23 cellular contexts compared by ENCODE assay signal in genomic region chr2:126719191-126720030, GRCh38.
DNase-seq lines count a peak whose midpoint lies in the region; ATAC-seq and TF ChIP-seq lines count a peak whose summit lies in the region.
"Had no signal": no experiment of that assay in that cellular context is flagged by ENCODE, and none has a peak within 500 bp of the region (broad histone marks: within the 10 kb centered on the region; RNA-seq: fewer than 3 reads in every experiment).

No MANE protein-coding gene starts in this region.

- peaks cover 15% of the 10 kb centered on the region for H3K4me1 Mint-ChIP-seq in neural crest cell
- H3K4me1 Mint-ChIP-seq: activated CD4-positive, alpha-beta T cell treated with anti-CD3 and anti-CD28 coated beads, Interleukin-2, amount 10 ng/mL, durations not matched to agents 7 days and 5 days; activated naive CD8-positive, alpha-beta T cell treated with anti-CD3 and anti-CD28 coated beads for 36 hours had no signal

- peak overlapping the region; percentile 36 for H3K27ac Mint-ChIP-seq in neural crest cell (ENCODE audit: unreplicated experiment)
- H3K27ac Mint-ChIP-seq: activated CD4-positive, alpha-beta T cell treated with anti-CD3 and anti-CD28 coated beads, Interleukin-2, amount 10 ng/mL, durations not matched to agents 7 days and 5 days; activated naive CD8-positive, alpha-beta T cell treated with anti-CD3 and anti-CD28 coated beads for 36 hours; activated T-helper 2 cell treated with anti-CD3 and anti-CD28 coated beads, Interferon-gamma antibody, Interleukin-2, Interleukin-4, amounts not matched to agents 10 μg/mL and 5 μg/mL and 100 μg/mL, durations not matched to agents 14 hours and 24 hours and 36 hours; HFFc6; T-helper 2 cell treated with Interferon-gamma antibody and Interleukin-4, amounts not matched to agents 5 μg/mL and 100 μg/mL, for 36 hours had no signal

- H3K9me3 Mint-ChIP-seq in neural crest cell: peaks cover 3% of the 10 kb centered on the region
- H3K9me3 Mint-ChIP-seq: HFFc6; T-helper 2 cell treated with Interferon-gamma antibody and Interleukin-4, amounts not matched to agents 5 μg/mL and 100 μg/mL, for 36 hours had no signal

- ATAC-seq in Right ventricle myocardium inferior: peak; percentile 62
- ATAC-seq: stimulated activated naive CD8-positive, alpha-beta T cell treated with anti-CD3 and anti-CD28 coated beads, Interleukin-15, Interleukin-2, amounts not matched to agents 100 U/mL and 50 U/mL, for 24 hours had no signal

- H3K36me3 Mint-ChIP-seq in neural crest cell (ENCODE audit: low read depth): no peaks in the 10 kb centered on the region
- H3K36me3 Mint-ChIP-seq: activated naive CD8-positive, alpha-beta T cell treated with anti-CD3 and anti-CD28 coated beads for 36 hours had no signal

- H3K27ac ChIP-seq in left ventricle myocardium inferior (replicated peaks): peak overlapping the region; percentile 69
- H3K27ac ChIP-seq: epithelial cell of prostate, left lung, tibial artery had no signal

- H3K4me1 ChIP-seq in left ventricle myocardium inferior: peaks cover 46% of the 10 kb centered on the region

- no peak overlapping the region for H3K4me3 Mint-ChIP-seq in neural crest cell
- H3K4me3 Mint-ChIP-seq: activated CD4-positive, alpha-beta T cell treated with anti-CD3 and anti-CD28 coated beads, Interleukin-2, amount 10 ng/mL, durations not matched to agents 7 days and 5 days; activated naive CD8-positive, alpha-beta T cell treated with anti-CD3 and anti-CD28 coated beads for 36 hours; HFFc6; T-helper 2 cell treated with Interferon-gamma antibody and Interleukin-4, amounts not matched to agents 5 μg/mL and 100 μg/mL, for 36 hours had no signal

- intact Hi-C loops in Right ventricle myocardium inferior (cut with DNase I): no loop called here
- intact Hi-C loops in cardiac septum (cut with DNase I): no loop called here
- intact Hi-C loops in left ventricle myocardium inferior (cut with micrococcal nuclease): no loop called here

- no peak overlapping the region for H3K4me3 ChIP-seq in left ventricle myocardium inferior
- H3K4me3 ChIP-seq: left lung, tibial artery had no signal

- TF ChIP-seq CTCF in left ventricle myocardium inferior (IDR thresholded peaks at IDR 0.05; ENCODE audit: borderline replicate concordance) (no peak), neural crest cell (conservative IDR thresholded peaks at IDR 0.05) (no peak)

- H3K36me3 ChIP-seq in left ventricle myocardium inferior: no peaks in the 10 kb centered on the region
- H3K36me3 ChIP-seq: left lung, tibial artery had no signal

- H3K9me3 ChIP-seq in left ventricle myocardium inferior (replicated peaks): no peaks in the 10 kb centered on the region
- H3K9me3 ChIP-seq: tibial artery had no signal

- no peaks in the 10 kb centered on the region for H3K27me3 Mint-ChIP-seq in neural crest cell (ENCODE audit: low read depth)
- H3K27me3 Mint-ChIP-seq: activated CD4-positive, alpha-beta T cell treated with anti-CD3 and anti-CD28 coated beads, Interleukin-2, amount 10 ng/mL, durations not matched to agents 7 days and 5 days; activated naive CD8-positive, alpha-beta T cell treated with anti-CD3 and anti-CD28 coated beads for 36 hours had no signal

- H3K27me3 ChIP-seq in left ventricle myocardium inferior (ENCODE audit: low read depth): no peaks in the 10 kb centered on the region
- H3K27me3 ChIP-seq: left lung, tibial artery had no signal

- DNase-seq in Right ventricle myocardium inferior (ENCODE audit: missing footprints): no peak
- DNase-seq in cardiac septum (ENCODE audit: low spot score): no peak
- peak; percentile 32 for DNase-seq in left ventricle myocardium inferior
- no peak for DNase-seq in neural crest cell (ENCODE audit: low read depth, low spot score)
- DNase-seq in superior temporal gyrus (ENCODE audit: extremely low spot score): peak; percentile 33
- no peak for DNase-seq in GOT3 (lab: John Stamatoyannopoulos, UW)
- no peak for DNase-seq in NCI-H774 (lab: John Stamatoyannopoulos, UW)
- DNase-seq in NCI-H2081 (lab: John Stamatoyannopoulos, UW): no peak
- DNase-seq: activated CD4-positive, alpha-beta T cell treated with anti-CD3 and anti-CD28 coated beads, Interleukin-2, amount 10 ng/mL, durations not matched to agents 7 days and 5 days; activated CD8-positive, alpha-beta memory T cell treated with anti-CD3 and anti-CD28 coated beads, Interleukin-2, amount 50 U/mL, for 48 hours; activated naive CD8-positive, alpha-beta T cell treated with anti-CD3 and anti-CD28 coated beads for 36 hours; cerebellar nuclear complex; left lung; NCI-H1092; NCI-H187; NCI-H226; NCI-H748 treated with DMSO at 0.1 percent for 48 hours; stimulated activated naive CD8-positive, alpha-beta T cell treated with anti-CD3 and anti-CD28 coated beads, Interleukin-15, Interleukin-2, amounts not matched to agents 100 U/mL and 50 U/mL, for 24 hours; tibial artery had no signal

Comparison
In these comparisons a context has a peak if more than half of its experiments do, and no peak if none do; other contexts are left out.
1. DNase-seq: peak in left ventricle myocardium inferior (single experiment) and superior temporal gyrus (single experiment); none in Right ventricle myocardium inferior (single experiment), cardiac septum (single experiment), neural crest cell (single experiment), GOT3 (single experiment), NCI-H774 (single experiment) and NCI-H2081 (0 of 2).